14 cellular contexts compared by ENCODE assay signal in the genomic region with DNA sequence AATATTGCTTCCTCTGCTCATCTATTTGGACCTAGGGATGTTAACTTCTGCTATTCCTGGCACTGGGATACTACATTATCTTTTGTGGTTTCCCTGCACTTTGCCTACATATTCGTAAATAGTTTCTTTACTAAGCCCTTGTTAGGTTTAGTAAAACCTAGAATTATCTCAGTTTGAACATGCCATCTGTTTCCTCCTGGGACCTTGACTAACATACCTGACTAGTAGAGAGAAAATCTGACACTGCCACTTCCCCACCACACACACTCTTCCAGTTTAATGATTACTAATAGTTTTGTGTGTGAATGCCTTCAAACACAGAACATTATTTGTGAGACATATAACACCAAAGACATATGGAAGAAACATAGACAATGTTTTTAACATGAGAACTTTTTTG. TPM values are rescaled to one million over a fixed set of nuclear protein-coding genes. Genes with fewer than 3 reads are reported as not detected.
"Had no signal": no experiment of that assay in that cellular context is flagged by ENCODE, and none has a peak within 500 bp of the region (broad histone marks: within the 10 kb centered on the region; RNA-seq: fewer than 3 reads in every experiment).

No MANE protein-coding gene starts in this region.

- DNase-seq: activated CD4-positive, alpha-beta T cell treated with anti-CD3 and anti-CD28 coated beads for 1 hour; activated CD4-positive, alpha-beta T cell treated with anti-CD3 and anti-CD28 coated beads, Interleukin-2, amount 50 U/mL, for 48 hours; activated CD8-positive, alpha-beta memory T cell treated with anti-CD3 and anti-CD28 coated beads, Interleukin-2, amount 10 ng/mL, durations not matched to agents 7 days and 5 days; activated effector memory CD4-positive, alpha-beta T cell treated with anti-CD3 and anti-CD28 coated beads, Interleukin-2, amount 50 U/mL, for 16 hours; activated T-cell treated with anti-CD3 and anti-CD28 coated beads, Interleukin-2, amount 50 U/mL, for 4 hours; amygdala; effector memory CD8-positive, alpha-beta T cell; kidney; stimulated activated CD4-positive, alpha-beta T cell treated with anti-CD3 and anti-CD28 coated beads, Interleukin-12 subunit alpha, Interleukin-12 subunit beta, amount 100 ng/mL, for 4 hours; stimulated activated naive CD4-positive, alpha-beta T cell treated with Interleukin-2 at 50 U/mL for 16 hours; trophoblast cell had no signal

- ATAC-seq: activated CD8-positive, alpha-beta memory T cell treated with anti-CD3 and anti-CD28 coated beads, Interleukin-2, amount 10 ng/mL, durations not matched to agents 7 days and 5 days; activated T-cell treated with anti-CD3 and anti-CD28 coated beads, Interleukin-2, amount 50 U/mL, for 4 hours; effector memory CD8-positive, alpha-beta T cell; gastroesophageal sphincter had no signal

RNA-seq across cellular contexts. Expression of a gene that starts 28.2 kb away (rescaled TPM):
- total RNA-seq: activated CD8-positive, alpha-beta memory T cell treated with anti-CD3 and anti-CD28 coated beads, Interleukin-2, amount 10 ng/mL, durations not matched to agents 7 days and 5 days; liver; mesenteric fat pad had no signal
